In genomic region chr1:206685749-206686485, GRCh38 we compare ENCODE assay signal across 8 cellular contexts. TPM values are rescaled to one million over a fixed set of nuclear protein-coding genes. Genes with fewer than 3 reads are reported as not detected.
A peak's percentile ranks its signal among the peaks of the same experiment; 100 is the strongest.
DNase-seq lines count a peak whose midpoint lies in the region; ATAC-seq and TF ChIP-seq lines count a peak whose summit lies in the region.

No MANE protein-coding gene starts in this region.

- H3K4me3 ChIP-seq in HL-60 (replicated peaks; ENCODE audit: insufficient read depth, low read length): peak overlapping the region; percentile 78
- H3K4me3 ChIP-seq in breast epithelium: peak overlapping the region; percentile 75 to 76 (median 76)
- H3K4me3 ChIP-seq in spleen: peak overlapping the region; percentile 68 to 88 (median 80)

- in situ Hi-C loops in GM13976 (cut with MboI; ENCODE audit: low sequenced_read_pairs, unreplicated experiment): no loop called here

- H3K4me3 Mint-ChIP-seq in T-cell: peak overlapping the region; percentile 97 to 99 (median 99)

- WGBS in spleen, 5 donors: 0% methylated on average over 33 to 49 of the region's 49 CpGs

- TF ChIP-seq POLR2A in breast epithelium (IDR thresholded peaks at IDR 0.05) (no peak), spleen (IDR thresholded peaks at IDR 0.05) (peak in 1 of 3 donors; percentile 20)

- DNase-seq in 8988T (peak; percentile 70), GM13976 (ENCODE audit: low spot score) (peak; percentile 74), HL-60 (ENCODE audit: low read depth in 1 of 2, low spot score in 1 of 2) (peak in 1 of 2 experiments; percentile 92), T-cell (peak in 33 of 34 experiments; percentile 3 to 59 (median 31)), breast epithelium (ENCODE audit: low spot score in 2 of 2) (peak; percentile 60 to 74), iPS-NIHi11 (ENCODE audit: low spot score) (peak; percentile 68), spleen (peak; percentile 91), superior temporal gyrus (ENCODE audit: extremely low spot score) (no peak)

- H3K27me3 Mint-ChIP-seq in T-cell: peaks cover 0 to 2% of the 10 kb centered on the region in 2 donors

- intact Hi-C loops in breast epithelium (cut with DNase I; ENCODE audit: low total_unique reads): no loop called here
- intact Hi-C loops in spleen (cut with DNase I; ENCODE audit: low total_unique reads): no loop called here

- H3K27ac Mint-ChIP-seq in T-cell: peak overlapping the region; percentile 97

- H3K4me1 ChIP-seq in breast epithelium: peaks cover 0 to 26% of the 10 kb centered on the region in 2 donors
- H3K4me1 ChIP-seq in spleen: peaks cover 37 to 88% (median 74%) of the 10 kb centered on the region in 6 donors

- H3K36me3 Mint-ChIP-seq in T-cell: no peaks in the 10 kb centered on the region

- CTCF ChIA-PET in T-cell (lab: Charles Lee): interaction anchor here in 1 of 2 donors (0.6 kb wide), 2 partner anchors 73 to 207 kb away, joined by 3 read pairs; no protein-coding TSS in a partner anchor

- POLR2A ChIA-PET in T-cell (lab: Charles Lee): interaction anchor here in 1 of 2 donors (0.7 kb wide), 1 partner anchor 36 kb away, joined by 3 read pairs; no protein-coding TSS in a partner anchor

- no peak for TF ChIP-seq CTCF in GM13976 (IDR thresholded peaks at IDR 0.05; ENCODE audit: borderline replicate concordance, control extremely low read depth, extremely low read depth, insufficient read depth, missing control alignments)
- TF ChIP-seq CTCF in HL-60 (IDR thresholded peaks at IDR 0.05; ENCODE audit: insufficient read depth, low read length): no peak
- TF ChIP-seq CTCF in breast epithelium (IDR thresholded peaks at IDR 0.05): peak in 1 of 3 donors; percentile 6
- TF ChIP-seq CTCF in spleen (IDR thresholded peaks at IDR 0.05 in 8 of 11, conservative IDR thresholded peaks at IDR 0.05 in 3 of 11): no peak

- no peaks in the 10 kb centered on the region for H3K27me3 ChIP-seq in HL-60 (ENCODE audit: insufficient read depth, poor library complexity, severe bottlenecking)
- no peaks in the 10 kb centered on the region for H3K27me3 ChIP-seq in breast epithelium
- H3K27me3 ChIP-seq in spleen (replicated peaks in 1 of 7): no peaks in the 10 kb centered on the region

- H3K4me1 Mint-ChIP-seq in T-cell: peaks cover 48 to 54% (median 53%) of the 10 kb centered on the region in 3 donors

- no peaks in the 10 kb centered on the region for H3K9me3 Mint-ChIP-seq in T-cell

- H3K27ac ChIP-seq in HL-60 (replicated peaks): peak overlapping the region; percentile 73
- peak overlapping the region; percentile 97 to 100 for H3K27ac ChIP-seq in breast epithelium
- peak overlapping the region; percentile 88 to 99 (median 96) for H3K27ac ChIP-seq in spleen

- no peaks in the 10 kb centered on the region for H3K36me3 ChIP-seq in breast epithelium
- peaks cover 0 to 8% (median 0%) of the 10 kb centered on the region in 6 donors for H3K36me3 ChIP-seq in spleen

- H3K9me3 ChIP-seq in breast epithelium: no peaks in the 10 kb centered on the region
- no peaks in the 10 kb centered on the region for H3K9me3 ChIP-seq in spleen

- ATAC-seq in T-cell (replicated peaks in 1 of 4): peak; percentile 40 to 49 (median 46)

RNA-seq across cellular contexts. Expression of gene MAPKAPK2, which starts 1.2 kb away (rescaled TPM):
- total RNA-seq in T-cell (100 to 1,000 TPM in 1 of 5 donors, 10 to 100 TPM in 4; 64.3 to 117 (median 78.4) TPM), breast epithelium (10 to 100 TPM; 47.4 to 69.2 (median 67.2) TPM), spleen (100 to 1,000 TPM in 5 of 7 donors, 10 to 100 TPM in 2; 82.0 to 129 (median 104) TPM)
- 10 to 100 TPM; 42.2 to 68.1 (median 53.4) TPM for polyA plus RNA-seq in spleen

RNA-seq across cellular contexts. Expression of gene DYRK3, which starts 50.6 kb away (rescaled TPM):
- 1 to 10 TPM in 4 of 5 donors, under 1 TPM in 1; 0.73 to 2.0 (median 1.6) TPM for total RNA-seq in T-cell
- total RNA-seq in breast epithelium: 10 to 100 TPM in 2 of 3 donors, 1 to 10 TPM in 1; 7.8 to 39.4 (median 14.1) TPM
- total RNA-seq in spleen: 1 to 10 TPM; 2.4 to 6.6 (median 4.3) TPM
- 1 to 10 TPM in 1 of 3 donors, under 1 TPM in 2; 0.65 to 1.4 (median 0.89) TPM for polyA plus RNA-seq in spleen
